ENCODE assay signal across 13 cellular contexts in the genomic region with DNA sequence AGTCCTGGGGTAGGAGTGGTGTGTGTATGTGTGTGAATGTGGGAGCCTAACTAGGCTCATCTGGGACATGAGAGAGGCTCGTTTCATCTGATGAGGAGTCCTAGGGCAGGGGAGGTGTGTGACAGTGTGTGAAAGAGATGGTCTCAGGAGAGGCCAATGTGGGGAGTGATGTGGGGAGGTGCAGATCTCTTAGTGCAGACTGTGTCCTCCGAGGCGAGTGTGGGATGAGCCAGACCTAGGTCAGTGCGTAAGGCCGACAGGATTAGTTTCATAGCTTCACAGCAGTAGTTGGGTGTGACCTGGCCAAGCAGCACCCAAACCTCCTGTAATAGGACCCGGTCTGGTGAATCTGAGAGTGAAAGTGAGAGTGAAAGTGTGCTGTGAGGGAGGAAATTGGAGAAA.
DNase-seq lines count a peak whose midpoint lies in the region; ATAC-seq and TF ChIP-seq lines count a peak whose summit lies in the region.
"Had no signal": no experiment of that assay in that cellular context is flagged by ENCODE, and none has a peak within 500 bp of the region (broad histone marks: within the 10 kb centered on the region; RNA-seq: fewer than 3 reads in every experiment).

No MANE protein-coding gene starts in this region.

- H3K36me3 Mint-ChIP-seq in activated CD8-positive, alpha-beta T cell treated with anti-CD3 and anti-CD28 coated beads for 36 hours (ENCODE audit: low read depth) = no peaks in the 10 kb centered on the region
- peaks cover 16% of the 10 kb centered on the region for H3K36me3 Mint-ChIP-seq in WTC11

- POLR2A ChIA-PET in activated CD8-positive, alpha-beta T cell treated with anti-CD3 and anti-CD28 coated beads for 36 hours (lab: Charles Lee) = no interaction called here
- POLR2A ChIA-PET in WTC11 (lab: Charles Lee) = no interaction called here

- CTCF ChIA-PET in activated CD8-positive, alpha-beta T cell treated with anti-CD3 and anti-CD28 coated beads for 36 hours (lab: Charles Lee) = no interaction called here
- CTCF ChIA-PET in WTC11 (lab: Charles Lee) = no interaction called here

- H3K4me3 Mint-ChIP-seq in activated CD8-positive, alpha-beta T cell treated with anti-CD3 and anti-CD28 coated beads for 36 hours = no peak overlapping the region
- H3K4me3 Mint-ChIP-seq in WTC11 = no peak overlapping the region

- peaks cover 8% of the 10 kb centered on the region for H3K4me1 Mint-ChIP-seq in activated CD8-positive, alpha-beta T cell treated with anti-CD3 and anti-CD28 coated beads for 36 hours (ENCODE audit: low read depth)
- peaks cover 34% of the 10 kb centered on the region for H3K4me1 Mint-ChIP-seq in WTC11

- H3K9me3 Mint-ChIP-seq in activated CD8-positive, alpha-beta T cell treated with anti-CD3 and anti-CD28 coated beads for 36 hours = peaks cover 1% of the 10 kb centered on the region
- H3K9me3 Mint-ChIP-seq in WTC11 = peaks cover 20% of the 10 kb centered on the region

- no peak for DNase-seq in activated CD8-positive, alpha-beta T cell treated with anti-CD3 and anti-CD28 coated beads for 36 hours
- DNase-seq in NAMALWA (ENCODE audit: low spot score) (no peak), WTC11 (ENCODE audit: low spot score) (no peak), T1000 (lab: John Stamatoyannopoulos, UW) (no peak)
- DNase-seq: activated naive CD4-positive, alpha-beta T cell; dermis blood vessel endothelial cell; heart right ventricle; NCI-H1694; right lobe of liver had no signal

- no peak overlapping the region for H3K27ac Mint-ChIP-seq in activated CD8-positive, alpha-beta T cell treated with anti-CD3 and anti-CD28 coated beads for 36 hours
- H3K27ac Mint-ChIP-seq in WTC11 = no peak overlapping the region

- TF ChIP-seq CTCF in activated CD8-positive, alpha-beta T cell treated with anti-CD3 and anti-CD28 coated beads for 36 hours (IDR thresholded peaks at IDR 0.05) = no peak
- TF ChIP-seq CTCF in WTC11 (IDR thresholded peaks at IDR 0.05) = no peak

- intact Hi-C loops in activated CD8-positive, alpha-beta T cell treated with anti-CD3 and anti-CD28 coated beads for 36 hours (cut with micrococcal nuclease) = no loop called here

- no peaks in the 10 kb centered on the region for H3K27me3 Mint-ChIP-seq in activated CD8-positive, alpha-beta T cell treated with anti-CD3 and anti-CD28 coated beads for 36 hours
- H3K27me3 Mint-ChIP-seq in WTC11 (ENCODE audit: low read depth) = no peaks in the 10 kb centered on the region; the same call in 1 of the 2 replicates

- ATAC-seq in GM18502 (IDR thresholded peaks at IDR 0.05; ENCODE audit: poor library complexity, unreplicated experiment) = peak; percentile 79
- ATAC-seq in GM19455 (IDR thresholded peaks at IDR 0.05; ENCODE audit: unreplicated experiment) = peak; percentile 88
- ATAC-seq in HG02884 (IDR thresholded peaks at IDR 0.05; ENCODE audit: unreplicated experiment) = peak; percentile 92
- peak; percentile 88 for ATAC-seq in HG03571 (IDR thresholded peaks at IDR 0.05; ENCODE audit: unreplicated experiment)
- ATAC-seq in activated CD8-positive, alpha-beta T cell treated with anti-CD3 and anti-CD28 coated beads for 36 hours = no peak
- no peak for ATAC-seq in WTC11
- ATAC-seq: heart right ventricle, right lobe of liver had no signal

TF ChIP-seq in WTC11, 78 proteins besides CTCF, POLR2A, EP300 and RAD21:
- no peak for TF ChIP-seq ZNF396 (CRISPR knock-in tag; IDR thresholded peaks at IDR 0.05; ENCODE audit: borderline replicate concordance)
- TF ChIP-seq ZNF423 (CRISPR knock-in tag; IDR thresholded peaks at IDR 0.05) = no peak
- TF ChIP-seq ZNF281 (CRISPR knock-in tag; IDR thresholded peaks at IDR 0.05) = no peak
TF ChIP-seq in WTC11: peak in this region for 0.

Comparison
In these comparisons a context has a peak if more than half of its experiments do, and no peak if none do; other contexts are left out.
1. ATAC-seq: peak in GM18502 (single experiment), GM19455 (single experiment), HG02884 (single experiment) and HG03571 (single experiment); none in activated CD8-positive, alpha-beta T cell treated with anti-CD3 and anti-CD28 coated beads for 36 hours (single experiment) and WTC11 (single experiment).